In genomic region chr14:55556929-55557623, GRCh38 we compare ENCODE assay signal across 2 cellular contexts.
TF ChIP-seq lines count a peak whose summit lies in the region.

No MANE protein-coding gene starts in this region.

TF ChIP-seq in IMR-90, 13 proteins besides CTCF, POLR2A, EP300 and RAD21 (continued from another document):
- TF ChIP-seq MAZ (IDR thresholded peaks at IDR 0.05; ENCODE audit: borderline replicate concordance, low read depth, low read length) = no peak

TF ChIP-seq in SK-N-SH treated with all-trans-retinoic acid at 6 μM for 48 hours, 23 proteins besides CTCF, POLR2A, EP300 and RAD21 (continued from another document):
- TF ChIP-seq TSHZ2 (CRISPR knock-in tag; IDR thresholded peaks at IDR 0.05) (peak; percentile 71; the same call in 1 of the 2 replicates), ISL1 (CRISPR knock-in tag; IDR thresholded peaks at IDR 0.05) (peak; percentile 89), CSDC2 (CRISPR knock-in tag; IDR thresholded peaks at IDR 0.05) (0 out of 2 replicates have a peak, but pooled peaks have one; percentile 51), BACH2 (CRISPR knock-in tag; IDR thresholded peaks at IDR 0.05; ENCODE audit: borderline replicate concordance) (no peak), CREB5 (CRISPR knock-in tag; IDR thresholded peaks at IDR 0.05; ENCODE audit: low read depth) (peak; percentile 66; the same call in 1 of the 2 replicates), SNAI2 (CRISPR knock-in tag; IDR thresholded peaks at IDR 0.05) (peak; percentile 86), RARB (CRISPR knock-in tag; IDR thresholded peaks at IDR 0.05) (no peak), TOX (CRISPR knock-in tag; IDR thresholded peaks at IDR 0.05; ENCODE audit: borderline replicate concordance) (peak; percentile 40; the same call in 1 of the 2 replicates), ARNTL (CRISPR knock-in tag; IDR thresholded peaks at IDR 0.05; ENCODE audit: borderline replicate concordance, low read depth) (no peak), OSR1 (CRISPR knock-in tag; IDR thresholded peaks at IDR 0.05) (no peak)
